In the genomic region with DNA sequence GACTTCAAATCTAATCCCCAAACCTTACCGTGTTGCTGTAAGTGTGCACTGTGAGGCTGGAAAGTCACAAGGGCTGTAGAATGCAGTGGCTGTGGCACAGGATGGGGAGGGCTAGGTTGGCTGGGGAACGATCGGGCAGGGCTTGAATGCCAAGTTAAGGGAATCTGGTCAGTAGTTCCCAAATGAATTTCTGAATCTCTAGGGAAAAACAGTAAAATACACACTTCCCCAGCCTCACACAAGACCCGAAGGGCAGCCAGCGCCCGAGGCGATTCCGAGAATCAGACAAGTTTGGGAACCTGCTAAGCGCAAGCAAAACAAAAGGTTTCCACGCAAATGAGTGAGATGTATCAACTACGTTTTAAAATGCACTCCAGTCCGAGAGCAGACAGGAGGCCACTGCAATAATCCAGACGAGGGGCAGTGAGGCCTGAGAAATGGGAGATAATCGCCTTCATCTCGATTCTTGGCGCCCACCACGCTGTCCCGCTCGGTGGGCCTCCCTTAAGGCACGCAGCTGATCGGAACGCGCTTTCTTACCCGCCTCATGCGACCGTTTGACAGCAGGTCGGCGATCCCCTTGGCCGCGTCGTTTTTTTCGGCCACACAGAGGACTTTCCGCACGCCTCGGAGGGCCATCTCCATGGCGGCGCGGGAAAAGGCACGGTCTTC, we compare ENCODE assay signal across 1 cellular context.
TF ChIP-seq lines count a peak whose summit lies in the region.

No MANE protein-coding gene starts in this region.

TF ChIP-seq in SK-N-SH treated with all-trans-retinoic acid at 6 μM for 48 hours, 23 proteins besides CTCF, POLR2A, EP300 and RAD21 (continued from another document):
- TF ChIP-seq ZFP30 (CRISPR knock-in tag; IDR thresholded peaks at IDR 0.05) (no peak), ISL1 (CRISPR knock-in tag; IDR thresholded peaks at IDR 0.05) (no peak)
